22 cellular contexts compared by ENCODE assay signal in genomic region chr9:114169029-114169939, GRCh38. TPM values are rescaled to one million over a fixed set of nuclear protein-coding genes. Genes with fewer than 3 reads are reported as not detected.
A peak's percentile ranks its signal among the peaks of the same experiment; 100 is the strongest.
DNase-seq lines count a peak whose midpoint lies in the region; ATAC-seq, FAIRE-seq and TF ChIP-seq lines count a peak whose summit lies in the region.
"Had no signal": no experiment of that assay in that cellular context is flagged by ENCODE, and none has a peak within 500 bp of the region (broad histone marks: within the 10 kb centered on the region; RNA-seq: fewer than 3 reads in every experiment).

No MANE protein-coding gene starts in this region.

- peaks cover 18% of the 10 kb centered on the region; the same call in 1 of the 2 replicates for H4K20me1 ChIP-seq in HepG2 (ENCODE audit: insufficient read depth, low read length)

- peaks cover 2% of the 10 kb centered on the region for H3K4me1 Mint-ChIP-seq in endothelial cell (ENCODE audit: unreplicated experiment)
- H3K4me1 Mint-ChIP-seq in neural crest cell = peaks cover 47% of the 10 kb centered on the region
- H3K4me1 Mint-ChIP-seq: activated CD4-positive, alpha-beta T cell treated with anti-CD3 and anti-CD28 coated beads, Interleukin-2, amount 10 ng/mL, durations not matched to agents 24 days and 14 days; memory B cell had no signal

- H3K27ac Mint-ChIP-seq in endothelial cell (ENCODE audit: unreplicated experiment) = no peak overlapping the region
- H3K27ac Mint-ChIP-seq in neural crest cell (ENCODE audit: unreplicated experiment) = peak overlapping the region; percentile 75
- H3K27ac Mint-ChIP-seq: activated CD4-positive, alpha-beta T cell treated with anti-CD3 and anti-CD28 coated beads, Interleukin-2, amount 10 ng/mL, durations not matched to agents 24 days and 14 days; CD4-positive, alpha-beta T cell; effector memory CD8-positive, alpha-beta T cell; memory B cell had no signal

- H3K9ac ChIP-seq in HepG2 (ENCODE audit: insufficient read depth, low read depth, low read length) = no peak overlapping the region
- H3K9ac ChIP-seq: KMS-11 had no signal

- WGBS in HepG2 (ENCODE audit: low lambda C conversion rate) = 96% methylated on average over 22 of the region's 23 CpGs
- 20% methylated on average over 2 of the region's 23 CpGs for WGBS in right lobe of liver (ENCODE audit: insufficient coverage, low coverage, low lambda C conversion rate, missing lambda C conversion rate)

- H3K9me3 Mint-ChIP-seq in endothelial cell (ENCODE audit: unreplicated experiment) (no peaks in the 10 kb centered on the region), neural crest cell (no peaks in the 10 kb centered on the region)
- H3K9me3 Mint-ChIP-seq: activated CD4-positive, alpha-beta T cell treated with anti-CD3 and anti-CD28 coated beads, Interleukin-2, amount 10 ng/mL, durations not matched to agents 24 days and 14 days; CD4-positive, alpha-beta T cell; effector memory CD8-positive, alpha-beta T cell; memory B cell; naive thymus-derived CD8-positive, alpha-beta T cell had no signal

- TF ChIP-seq EP300 in HepG2 (IDR thresholded peaks at IDR 0.05; ENCODE audit: low read depth in 2 of 2, low read length in 2 of 2) = no peak
- TF ChIP-seq EP300 in HepG2 (CRISPR knock-in tag; IDR thresholded peaks at IDR 0.05; ENCODE audit: borderline replicate concordance) = no peak

- H3K4me3 Mint-ChIP-seq in endothelial cell (ENCODE audit: unreplicated experiment) (peak overlapping the region; percentile 47), neural crest cell (no peak overlapping the region)
- H3K4me3 Mint-ChIP-seq: activated CD4-positive, alpha-beta T cell treated with anti-CD3 and anti-CD28 coated beads, Interleukin-2, amount 10 ng/mL, durations not matched to agents 24 days and 14 days; CD4-positive, alpha-beta T cell; effector memory CD8-positive, alpha-beta T cell; memory B cell; naive thymus-derived CD8-positive, alpha-beta T cell had no signal

- FAIRE-seq in HepG2 (lab: Jason Lieb, UNC) = no peak
- FAIRE-seq: islet of Langerhans had no signal

- H3K27me3 Mint-ChIP-seq in endothelial cell (ENCODE audit: unreplicated experiment) (peaks cover 1% of the 10 kb centered on the region), neural crest cell (ENCODE audit: low read depth) (no peaks in the 10 kb centered on the region)
- H3K27me3 Mint-ChIP-seq: activated CD4-positive, alpha-beta T cell treated with anti-CD3 and anti-CD28 coated beads, Interleukin-2, amount 10 ng/mL, durations not matched to agents 24 days and 14 days; CD4-positive, alpha-beta T cell; progenitor cell of endocrine pancreas had no signal

- intact Hi-C loops in HepG2 (cut with micrococcal nuclease; ENCODE audit: unreplicated experiment) (no loop called here), right lobe of liver (cut with DNase I) (no loop called here)

- peaks cover 33% of the 10 kb centered on the region for H3K4me1 ChIP-seq in HepG2 (ENCODE audit: insufficient read depth, low read length)
- H3K4me1 ChIP-seq in right lobe of liver = peaks cover 0 to 27% (median 15%) of the 10 kb centered on the region in 4 donors

- TF ChIP-seq POLR2A in HepG2 (IDR thresholded peaks at IDR 0.05; ENCODE audit: insufficient read depth in 1 of 2, low read depth in 2 of 2, low read length in 2 of 2) (no peak), right lobe of liver (IDR thresholded peaks at IDR 0.05) (no peak)

- H2AFZ ChIP-seq in HepG2 (ENCODE audit: low read length) = no peak overlapping the region
- H2AFZ ChIP-seq: hepatocyte had no signal

- TF ChIP-seq CTCF in HepG2 (CRISPR knock-in tag; IDR thresholded peaks at IDR 0.05) (no peak), right lobe of liver (IDR thresholded peaks at IDR 0.05) (no peak), endothelial cell (IDR thresholded peaks at IDR 0.05; ENCODE audit: unreplicated experiment) (no peak), neural crest cell (conservative IDR thresholded peaks at IDR 0.05) (no peak)

- H3K4me2 ChIP-seq in HepG2 (ENCODE audit: low read depth, low read length) = no peak overlapping the region
- H3K4me2 ChIP-seq: hepatocyte, KMS-11 had no signal

- H3K9me3 ChIP-seq in HepG2 (ENCODE audit: low read length) (no peaks in the 10 kb centered on the region), right lobe of liver (no peaks in the 10 kb centered on the region)

- H3K27ac ChIP-seq in HepG2 (ENCODE audit: extremely low read length, insufficient read depth, low read length) = peak overlapping the region; percentile 8
- no peak overlapping the region for H3K27ac ChIP-seq in right lobe of liver
- H3K27ac ChIP-seq: hepatocyte, KMS-11 had no signal

- H3K79me2 ChIP-seq in HepG2 (ENCODE audit: insufficient read depth, low read length) = peaks cover 41% of the 10 kb centered on the region

- H3K36me3 Mint-ChIP-seq in endothelial cell (ENCODE audit: low read depth, unreplicated experiment) = peaks cover 20% of the 10 kb centered on the region
- H3K36me3 Mint-ChIP-seq in neural crest cell (ENCODE audit: low read depth) = no peaks in the 10 kb centered on the region
- H3K36me3 Mint-ChIP-seq: memory B cell; naive thymus-derived CD8-positive, alpha-beta T cell had no signal

- no peak overlapping the region for H3K4me3 ChIP-seq in HepG2 (replicated peaks in 1 of 3; ENCODE audit: insufficient read depth in 1 of 3, low read depth in 2 of 3, low read length in 3 of 3)
- H3K4me3 ChIP-seq in right lobe of liver = no peak overlapping the region
- H3K4me3 ChIP-seq: hepatocyte, skin epidermis had no signal

- no peak for TF ChIP-seq RAD21 in HepG2 (CRISPR knock-in tag; IDR thresholded peaks at IDR 0.05)

- no TSS peak for BruUV-seq in HepG2 (replicated peaks; lab: Mats Ljungman, UMichigan)

- no peak for ATAC-seq in HepG2
- ATAC-seq in right lobe of liver = no peak
- no peak for ATAC-seq in GM18868 (IDR thresholded peaks at IDR 0.05; ENCODE audit: unreplicated experiment)
- no peak for ATAC-seq in GM19397 (IDR thresholded peaks at IDR 0.05; ENCODE audit: unreplicated experiment)
- ATAC-seq in GM19395 (IDR thresholded peaks at IDR 0.05; ENCODE audit: unreplicated experiment) = no peak
- ATAC-seq: effector memory CD8-positive, alpha-beta T cell; naive thymus-derived CD8-positive, alpha-beta T cell had no signal

- POLR2A ChIA-PET in HepG2 (lab: Yijun Ruan, JAX) = interaction anchor here (10.0 kb wide), 1 partner anchor 11 kb away, joined by 252 read pairs; the partner anchor contains the start of gene COL27A1

- peaks cover 32 to 76% of the 10 kb centered on the region in 2 experiments for H3K36me3 ChIP-seq in HepG2 (replicated peaks in 1 of 2; ENCODE audit: control insufficient read depth in 1 of 2, insufficient read depth in 2 of 2, low read length in 2 of 2)
- H3K36me3 ChIP-seq in right lobe of liver = no peaks in the 10 kb centered on the region

- in situ Hi-C loops in HepG2 (cut with HindIII; ENCODE audit: extremely low pct_ligation_motif_present, low pct_unique_long_range_greater_than_20kb) = no loop called here

- DNase-seq in HepG2 (ENCODE audit: low spot score) (no peak), right lobe of liver (no peak), endothelial cell (ENCODE audit: low spot score) (no peak), neural crest cell (ENCODE audit: low read depth, low spot score) (no peak), DMS114 treated with DMSO at 0.1 percent for 48 hours (lab: John Stamatoyannopoulos, UW; ENCODE audit: unreplicated experiment) (no peak)
- DNase-seq: activated CD4-positive, alpha-beta T cell treated with anti-CD3 and anti-CD28 coated beads, Interleukin-2, amount 10 ng/mL, durations not matched to agents 24 days and 14 days; CD4-positive, alpha-beta T cell; effector memory CD8-positive, alpha-beta T cell; NCI-H1048; NCI-H2081; NCI-H524; stimulated activated CD4-positive, alpha-beta T cell treated with anti-CD3 and anti-CD28 coated beads, Interleukin-4, amount 100 ng/mL, for 4 hours had no signal

- CTCF ChIA-PET in HepG2 (lab: Yijun Ruan, JAX; ENCODE audit: low intra/inter-chr PET ratio, low total read pairs) = no interaction called here

- H3K27me3 ChIP-seq in HepG2 (ENCODE audit: control insufficient read depth in 1 of 2, insufficient read depth in 2 of 2, low read length in 2 of 2) = no peaks in the 10 kb centered on the region
- H3K27me3 ChIP-seq in right lobe of liver = no peaks in the 10 kb centered on the region
- H3K27me3 ChIP-seq: hepatocyte had no signal

TF ChIP-seq in HepG2, 621 proteins besides CTCF, POLR2A, EP300 and RAD21:
- no peak for TF ChIP-seq ZSCAN12 (CRISPR knock-in tag; IDR thresholded peaks at IDR 0.05)
- TF ChIP-seq AGO2 (optimal IDR thresholded peaks at IDR 0.05; ENCODE audit: low read depth, low read length) = peak; percentile 92

RNA-seq across cellular contexts. Expression of gene COL27A1, which starts 13.9 kb away (rescaled TPM):
- total RNA-seq in HepG2 (2016; rRNA removed; fragmentation: Illumina TruSeq; extraction: Trizol) (13.1 and 71.3 TPM in 2 replicates), right lobe of liver (10 to 100 TPM; 11.8 to 51.9 (median 29.3) TPM), endothelial cell (ENCODE audit: unreplicated experiment) (61.4 TPM), neural crest cell (15.3 and 20.3 TPM in 2 replicates)
- total RNA-seq in HepG2 (2016; cell fraction: cytosol; rRNA removed; fragmentation: Illumina TruSeq; extraction: Trizol; ENCODE audit: low read depth) = 24.4 and 27.4 TPM in 2 replicates
- 11.3 and 76.4 TPM in 2 replicates for total RNA-seq in HepG2 (2016; cell fraction: insoluble cytoplasmic fraction; rRNA removed; fragmentation: Illumina TruSeq; extraction: Trizol)
- total RNA-seq in HepG2 (2016; cell fraction: membrane; rRNA removed; fragmentation: Illumina TruSeq; extraction: Trizol) = 17.0 and 18.6 TPM in 2 replicates
- 127 and 145 TPM in 2 replicates for total RNA-seq in HepG2 (2016; cell fraction: nucleus; rRNA removed; fragmentation: Illumina TruSeq; extraction: Trizol)
- polyA plus RNA-seq in HepG2 (2011; rRNA removed) = 89.1 and 105 TPM in 2 replicates
- 8.5 and 16.4 TPM in 2 replicates for polyA plus RNA-seq in HepG2 (2011; cell fraction: cytosol; rRNA removed)
- polyA plus RNA-seq in HepG2 (2011; cell fraction: nucleus; rRNA removed) = 1,276 and 1,843 TPM in 2 replicates
- 63.8 and 83.6 TPM in 2 replicates for polyA plus RNA-seq in HepG2 (2012)
- polyA plus RNA-seq in HepG2 (2016; cell fraction: cytosol; fragmentation: Illumina TruSeq; extraction: Trizol; ENCODE audit: low read depth) = 2.0 and 2.7 TPM in 2 replicates
- polyA plus RNA-seq in HepG2 (2016; cell fraction: insoluble cytoplasmic fraction; fragmentation: Illumina TruSeq; extraction: Trizol; ENCODE audit: low read depth) = 13.5 and 15.6 TPM in 2 replicates
- polyA plus RNA-seq in HepG2 (2016; cell fraction: membrane; fragmentation: Illumina TruSeq; extraction: Trizol; ENCODE audit: low read depth) = 4.3 and 4.5 TPM in 2 replicates
- polyA plus RNA-seq in HepG2 (2016; cell fraction: nucleus; fragmentation: Illumina TruSeq; extraction: Trizol; ENCODE audit: insufficient read depth, low read depth) = 665 and 720 TPM in 2 replicates
- 11.6 and 59.4 TPM in 2 replicates for polyA minus RNA-seq in HepG2 (2011; rRNA and poly(A)+ RNA removed; ENCODE audit: low replicate concordance)
- 5.5 and 10.9 TPM in 2 replicates for polyA minus RNA-seq in HepG2 (2011; cell fraction: cytosol; rRNA and poly(A)+ RNA removed)
- polyA minus RNA-seq in HepG2 (2011; cell fraction: nucleus; rRNA and poly(A)+ RNA removed) = 155 and 169 TPM in 2 replicates
